Comparison of ENCODE assay signal across 9 cellular contexts in genomic region chr13:41546372-41547252, GRCh38.
DNase-seq lines count a peak whose midpoint lies in the region; ATAC-seq and TF ChIP-seq lines count a peak whose summit lies in the region.
"Had no signal": no experiment of that assay in that cellular context is flagged by ENCODE, and none has a peak within 500 bp of the region (broad histone marks: within the 10 kb centered on the region; RNA-seq: fewer than 3 reads in every experiment).

No MANE protein-coding gene starts in this region.

- intact Hi-C loops in sigmoid colon (cut with DNase I) = loop anchor here (5.0 kb wide), 1 partner anchor 89 kb away; the partner anchor contains the start of gene RGCC

- H3K4me1 Mint-ChIP-seq in endothelial cell (ENCODE audit: unreplicated experiment) = no peaks in the 10 kb centered on the region

- TF ChIP-seq POLR2A in sigmoid colon (IDR thresholded peaks at IDR 0.05) = no peak

- DNase-seq in GM04504 (ENCODE audit: low read depth) (peak; percentile 62), NT2/D1 (ENCODE audit: low read depth, low spot score) (no peak), sigmoid colon (no peak), KG1 (lab: John Stamatoyannopoulos, UW) (no peak), endothelial cell (ENCODE audit: low spot score) (no peak)
- DNase-seq: NCI-H446 treated with DMSO at 0.1 percent for 48 hours had no signal

- H3K4me1 ChIP-seq in NT2/D1 (ENCODE audit: insufficient read depth, insufficient read length) (peaks cover 9% of the 10 kb centered on the region), sigmoid colon (peaks cover 0 to 9% (median 8%) of the 10 kb centered on the region in 4 donors)

- peak; percentile 16 for ATAC-seq in esophagus mucosa
- ATAC-seq in HG03469 (IDR thresholded peaks at IDR 0.05; ENCODE audit: unreplicated experiment) = no peak
- ATAC-seq in HG03097 (IDR thresholded peaks at IDR 0.05; ENCODE audit: low FRiP score, unreplicated experiment) = no peak

- peak overlapping the region; percentile 2 for H3K9ac ChIP-seq in NT2/D1 (ENCODE audit: insufficient read length, low read depth)

- no peak for TF ChIP-seq CTCF in sigmoid colon (IDR thresholded peaks at IDR 0.05)
- TF ChIP-seq CTCF in endothelial cell (IDR thresholded peaks at IDR 0.05; ENCODE audit: unreplicated experiment) = no peak

- H3K9me3 ChIP-seq in NT2/D1 (ENCODE audit: insufficient read depth, low read length) = peaks cover 8% of the 10 kb centered on the region; the same call in 1 of the 2 replicates
- H3K9me3 ChIP-seq in sigmoid colon = no peaks in the 10 kb centered on the region

- WGBS in sigmoid colon, 2 donors = 85 to 88% methylated on average over 14 of the region's 14 CpGs

- H3K9me3 Mint-ChIP-seq in endothelial cell (ENCODE audit: unreplicated experiment) = no peaks in the 10 kb centered on the region

- H3K4me3 Mint-ChIP-seq in endothelial cell (ENCODE audit: unreplicated experiment) = no peak overlapping the region

- H3K36me3 Mint-ChIP-seq in endothelial cell (ENCODE audit: low read depth, unreplicated experiment) = peaks cover 4% of the 10 kb centered on the region

- H3K27ac ChIP-seq in sigmoid colon = peak overlapping the region; percentile 64 to 74 (median 68)

- H3K27me3 Mint-ChIP-seq in endothelial cell (ENCODE audit: unreplicated experiment) = peaks cover 4% of the 10 kb centered on the region

- no peak for TF ChIP-seq EP300 in sigmoid colon (IDR thresholded peaks at IDR 0.05)

- H3K27ac Mint-ChIP-seq in endothelial cell (ENCODE audit: unreplicated experiment) = no peak overlapping the region

- H3K27me3 ChIP-seq in NT2/D1 (ENCODE audit: insufficient read depth, insufficient read length) = no peaks in the 10 kb centered on the region
- H3K27me3 ChIP-seq in sigmoid colon = no peaks in the 10 kb centered on the region

- H3K4me3 ChIP-seq in NT2/D1 (ENCODE audit: insufficient read length, low read depth) = no peak overlapping the region
- no peak overlapping the region for H3K4me3 ChIP-seq in sigmoid colon

- H3K36me3 ChIP-seq in NT2/D1 (ENCODE audit: insufficient read depth, insufficient read length, low read length) = no peaks in the 10 kb centered on the region
- H3K36me3 ChIP-seq in sigmoid colon = no peaks in the 10 kb centered on the region
